ENCODE assay signal across 8 cellular contexts in genomic region chr16:29994613-29995329, GRCh38. TPM values are rescaled to one million over a fixed set of nuclear protein-coding genes. Genes with fewer than 3 reads are reported as not detected.
DNase-seq lines count a peak whose midpoint lies in the region; ATAC-seq and TF ChIP-seq lines count a peak whose summit lies in the region.

No MANE protein-coding gene starts in this region.

- peak overlapping the region; percentile 73 for H3K4me3 ChIP-seq in SJCRH30
- peak overlapping the region; percentile 68 to 94 (median 76) for H3K4me3 ChIP-seq in right lobe of liver

- DNase-seq in NCI-H2196 treated with DMSO at 0.1 percent for 48 hours (lab: John Stamatoyannopoulos, UW; ENCODE audit: unreplicated experiment): peak; percentile 68
- no peak for DNase-seq in NCI-H2196 (lab: John Stamatoyannopoulos, UW; ENCODE audit: unreplicated experiment)
- no peak for DNase-seq in SJCRH30
- peak; percentile 72 for DNase-seq in cerebellum (ENCODE audit: low spot score)
- DNase-seq in right lobe of liver: peak; percentile 76 to 82 (median 82)
- peak; percentile 42 for DNase-seq in stimulated activated CD8-positive, alpha-beta memory T cell treated with anti-CD3 and anti-CD28 coated beads, Interleukin-15, amount 100 ng/mL, for 1 hour (ENCODE audit: low read depth)
- DNase-seq in activated gamma-delta T cell treated with Interleukin-2 at 50 U/mL for 16 hours: no peak

- no peak for TF ChIP-seq POLR2A in right lobe of liver (IDR thresholded peaks at IDR 0.05)

- WGBS in right lobe of liver (ENCODE audit: insufficient coverage, low coverage, low lambda C conversion rate, missing lambda C conversion rate): 15% methylated on average over 17 of the region's 24 CpGs

- ATAC-seq in HG02840 (IDR thresholded peaks at IDR 0.05; ENCODE audit: low FRiP score, unreplicated experiment) (peak; percentile 30), right lobe of liver (peak; percentile 67 to 74 (median 70))

- intact Hi-C loops in right lobe of liver (cut with DNase I): loop anchor here in 1 of 2 donors (10.0 kb wide), 1 partner anchor 180 kb away; the partner anchor contains the start of genes PAGR1 and PRRT2

- H3K36me3 ChIP-seq in SJCRH30 (peaks cover 9% of the 10 kb centered on the region), right lobe of liver (peaks cover 0 to 33% (median 9%) of the 10 kb centered on the region in 4 donors)

- no peak for TF ChIP-seq CTCF in right lobe of liver (IDR thresholded peaks at IDR 0.05)

- H3K4me1 ChIP-seq in SJCRH30 (no peaks in the 10 kb centered on the region), right lobe of liver (peaks cover 0 to 18% (median 6%) of the 10 kb centered on the region in 4 donors)

- peak overlapping the region; percentile 96 for H3K27ac ChIP-seq in SJCRH30
- H3K27ac ChIP-seq in right lobe of liver: peak overlapping the region; percentile 93 to 99 (median 95)

- H3K9me3 ChIP-seq in SJCRH30 (replicated peaks) (no peaks in the 10 kb centered on the region), right lobe of liver (no peaks in the 10 kb centered on the region)

- H3K27me3 ChIP-seq in SJCRH30: no peaks in the 10 kb centered on the region
- no peaks in the 10 kb centered on the region for H3K27me3 ChIP-seq in right lobe of liver

RNA-seq across cellular contexts. Expression of gene HIRIP3, which starts 0.6 kb away (rescaled TPM):
- 10.9 and 12.5 TPM in 2 replicates for total RNA-seq in SJCRH30 (2014; rRNA removed; shearing (Covaris generic))
- total RNA-seq in cerebellum (12.1 TPM), right lobe of liver (10 to 100 TPM in 2 of 6 experiments, 1 to 10 TPM in 4; 5.2 to 12.9 (median 9.0) TPM)

RNA-seq across cellular contexts. Expression of gene INO80E, which starts 1.3 kb away (rescaled TPM):
- total RNA-seq in SJCRH30 (2014; rRNA removed; shearing (Covaris generic)): 54.5 and 55.7 TPM in 2 replicates
- 21.8 TPM for total RNA-seq in cerebellum
- 10 to 100 TPM; 22.3 to 45.8 (median 33.2) TPM for total RNA-seq in right lobe of liver

RNA-seq across cellular contexts. Expression of gene DOC2A, which starts 16.1 kb away (rescaled TPM):
- not detected in 2 replicates for total RNA-seq in SJCRH30 (2014; rRNA removed; shearing (Covaris generic))
- total RNA-seq in cerebellum: 6.2 TPM
- under 1 TPM in 3 of 6 experiments, not detected in 3; 0.16 to 0.66 (median 0.33) TPM for total RNA-seq in right lobe of liver

RNA-seq across cellular contexts. Expression of gene TAOK2, which starts 21.1 kb away (rescaled TPM):
- total RNA-seq in SJCRH30 (2014; rRNA removed; shearing (Covaris generic)): 27.3 and 30.6 TPM in 2 replicates
- total RNA-seq in cerebellum: 36.0 TPM
- total RNA-seq in right lobe of liver: 10 to 100 TPM; 15.8 to 19.6 (median 17.2) TPM

RNA-seq across cellular contexts. Expression of gene C16orf92, which starts 28.2 kb away (rescaled TPM):
- not detected in 2 replicates for total RNA-seq in SJCRH30 (2014; rRNA removed; shearing (Covaris generic))
- total RNA-seq in cerebellum: not detected
- total RNA-seq in right lobe of liver: not detected

Comparison
In these comparisons a context has a peak if more than half of its experiments do, and no peak if none do; other contexts are left out.
1. DNase-seq: peak in NCI-H2196 treated with DMSO at 0.1 percent for 48 hours (single experiment), cerebellum (single experiment), right lobe of liver (3 of 3) and stimulated activated CD8-positive, alpha-beta memory T cell treated with anti-CD3 and anti-CD28 coated beads, Interleukin-15, amount 100 ng/mL, for 1 hour (single experiment); none in NCI-H2196 (single experiment), SJCRH30 (0 of 2) and activated gamma-delta T cell treated with Interleukin-2 at 50 U/mL for 16 hours (single experiment).